ENCODE assay signal across 21 cellular contexts in the genomic region with DNA sequence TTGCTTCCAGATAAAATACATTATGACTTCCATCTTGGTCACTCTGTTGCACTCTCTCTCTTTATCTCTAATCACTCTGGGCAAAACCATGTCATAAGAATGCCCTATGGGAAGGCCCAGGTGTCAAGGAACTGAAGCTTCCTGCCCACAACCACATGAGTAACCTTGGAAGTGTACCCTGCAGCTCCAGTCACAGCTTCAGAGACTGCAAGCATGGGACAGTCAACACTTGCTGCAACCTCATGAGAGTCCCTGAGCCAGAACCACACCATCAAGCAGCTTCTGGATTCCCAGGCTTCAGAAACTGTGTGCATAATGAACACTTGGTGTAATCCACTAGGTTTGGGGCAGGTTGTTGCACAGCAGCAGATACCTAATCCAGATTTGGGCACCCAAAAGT.
A peak's percentile ranks its signal among the peaks of the same experiment; 100 is the strongest.
DNase-seq lines count a peak whose midpoint lies in the region; ATAC-seq and TF ChIP-seq lines count a peak whose summit lies in the region.
"Had no signal": no experiment of that assay in that cellular context is flagged by ENCODE, and none has a peak within 500 bp of the region (broad histone marks: within the 10 kb centered on the region; RNA-seq: fewer than 3 reads in every experiment).

No MANE protein-coding gene starts in this region.

- H3K36me3 ChIP-seq in esophagus muscularis mucosa, result no peaks in the 10 kb centered on the region
- no peaks in the 10 kb centered on the region for H3K36me3 ChIP-seq in body of pancreas (replicated peaks in 1 of 2; ENCODE audit: insufficient read depth in 1 of 2, low read depth in 2 of 2)

- no peak overlapping the region for H3K4me3 Mint-ChIP-seq in activated CD4-positive, alpha-beta T cell treated with anti-CD3 and anti-CD28 coated beads, Interleukin-2, amount 10 ng/mL, durations not matched to agents 24 days and 14 days
- H3K4me3 Mint-ChIP-seq: B cell; CD4-positive, alpha-beta memory T cell; CD4-positive, CD25-positive, alpha-beta regulatory T cell; CD8-positive, alpha-beta memory T cell had no signal

- H3K27me3 Mint-ChIP-seq in activated CD4-positive, alpha-beta T cell treated with anti-CD3 and anti-CD28 coated beads, Interleukin-2, amount 10 ng/mL, durations not matched to agents 24 days and 14 days, result peaks cover 50% of the 10 kb centered on the region

- TF ChIP-seq POLR2A in esophagus muscularis mucosa (IDR thresholded peaks at IDR 0.05; ENCODE audit: low read depth) (no peak), body of pancreas (IDR thresholded peaks at IDR 0.05) (no peak)

- peak; percentile 43 for DNase-seq in activated CD4-positive, alpha-beta T cell treated with anti-CD3 and anti-CD28 coated beads, Interleukin-2, amount 10 ng/mL, durations not matched to agents 24 days and 14 days
- no peak for DNase-seq in activated CD4-positive, alpha-beta T cell treated with anti-CD3 and anti-CD28 coated beads, Interleukin-2, amount 50 U/mL, for 48 hours
- peak; percentile 65 for DNase-seq in Jurkat, Clone E6-1 (ENCODE audit: low read depth, low spot score)
- DNase-seq in esophagus muscularis mucosa (ENCODE audit: extremely low spot score) (peak; percentile 57), GM13977 (ENCODE audit: low spot score) (no peak), body of pancreas (no peak)
- DNase-seq: AML-193; C1 segment of cervical spinal cord; CD4-positive, alpha-beta memory T cell; CD4-positive, CD25-positive, alpha-beta regulatory T cell; CD8-positive, alpha-beta memory T cell; COR-L47; DMS 273 treated with DMSO at 0.1 percent for 48 hours; DMS153; DMS53; DMS79; GF-D8 had no signal

- intact Hi-C loops in activated CD4-positive, alpha-beta T cell treated with anti-CD3 and anti-CD28 coated beads, Interleukin-2, amount 10 ng/mL, durations not matched to agents 24 days and 14 days (cut with micrococcal nuclease), result no loop called here
- intact Hi-C loops in esophagus muscularis mucosa (cut with DNase I) (no loop called here), body of pancreas (cut with DNase I) (no loop called here)

- no peaks in the 10 kb centered on the region for H3K9me3 ChIP-seq in esophagus muscularis mucosa
- no peaks in the 10 kb centered on the region for H3K9me3 ChIP-seq in body of pancreas

- no peak overlapping the region for H3K4me3 ChIP-seq in Jurkat, Clone E6-1 (ENCODE audit: low read length)
- H3K4me3 ChIP-seq in esophagus muscularis mucosa (no peak overlapping the region), body of pancreas (no peak overlapping the region)
- H3K4me3 ChIP-seq: A549 had no signal

- H3K4me1 ChIP-seq in esophagus muscularis mucosa (peaks cover 0 to 5% (median 1%) of the 10 kb centered on the region in 4 donors), body of pancreas (no peaks in the 10 kb centered on the region)
- H3K4me1 ChIP-seq: A549 had no signal

- peaks cover 4% of the 10 kb centered on the region for H3K9me3 Mint-ChIP-seq in activated CD4-positive, alpha-beta T cell treated with anti-CD3 and anti-CD28 coated beads, Interleukin-2, amount 10 ng/mL, durations not matched to agents 24 days and 14 days

- ATAC-seq in body of pancreas, result no peak
- ATAC-seq: A549 had no signal

- TF ChIP-seq CTCF in esophagus muscularis mucosa (IDR thresholded peaks at IDR 0.05) (no peak), GM13977 (IDR thresholded peaks at IDR 0.05; ENCODE audit: extremely low read depth, insufficient read depth, missing control alignments) (no peak), body of pancreas (IDR thresholded peaks at IDR 0.05) (no peak)

- in situ Hi-C loops in GM13977 (cut with MboI; ENCODE audit: low pct_unique_long_range_greater_than_20kb, low sequenced_read_pairs, unreplicated experiment), result no loop called here

- peaks cover 1% of the 10 kb centered on the region for H3K4me1 Mint-ChIP-seq in activated CD4-positive, alpha-beta T cell treated with anti-CD3 and anti-CD28 coated beads, Interleukin-2, amount 10 ng/mL, durations not matched to agents 24 days and 14 days

- H3K27ac Mint-ChIP-seq in activated CD4-positive, alpha-beta T cell treated with anti-CD3 and anti-CD28 coated beads, Interleukin-2, amount 10 ng/mL, durations not matched to agents 24 days and 14 days, result no peak overlapping the region
- H3K27ac Mint-ChIP-seq: B cell; CD14-positive monocyte; CD4-positive, alpha-beta memory T cell; CD4-positive, CD25-positive, alpha-beta regulatory T cell; CD8-positive, alpha-beta memory T cell had no signal

- no peaks in the 10 kb centered on the region for H3K36me3 Mint-ChIP-seq in activated CD4-positive, alpha-beta T cell treated with anti-CD3 and anti-CD28 coated beads, Interleukin-2, amount 10 ng/mL, durations not matched to agents 24 days and 14 days (ENCODE audit: low read depth)
- H3K36me3 Mint-ChIP-seq: CD4-positive, alpha-beta memory T cell; CD4-positive, CD25-positive, alpha-beta regulatory T cell had no signal

- no peak for TF ChIP-seq EP300 in esophagus muscularis mucosa (IDR thresholded peaks at IDR 0.05)

- no peaks in the 10 kb centered on the region for H3K27me3 ChIP-seq in esophagus muscularis mucosa
- no peaks in the 10 kb centered on the region for H3K27me3 ChIP-seq in body of pancreas

- H3K27ac ChIP-seq in esophagus muscularis mucosa (replicated peaks in 1 of 4) (no peak overlapping the region), body of pancreas (no peak overlapping the region)
- H3K27ac ChIP-seq: 22Rv1, A549 had no signal

Comparison
In these comparisons a context has a peak if more than half of its experiments do, and no peak if none do; other contexts are left out.
1. DNase-seq: peak in activated CD4-positive, alpha-beta T cell treated with anti-CD3 and anti-CD28 coated beads, Interleukin-2, amount 10 ng/mL, durations not matched to agents 24 days and 14 days (single experiment), Jurkat, Clone E6-1 (single experiment) and esophagus muscularis mucosa (single experiment); none in activated CD4-positive, alpha-beta T cell treated with anti-CD3 and anti-CD28 coated beads, Interleukin-2, amount 50 U/mL, for 48 hours (0 of 2), GM13977 (single experiment) and body of pancreas (0 of 4).